Comparison of ENCODE assay signal across 14 cellular contexts in genomic region chr14:86777950-86778602, GRCh38.
A peak's percentile ranks its signal among the peaks of the same experiment; 100 is the strongest.
DNase-seq lines count a peak whose midpoint lies in the region; ATAC-seq, FAIRE-seq and TF ChIP-seq lines count a peak whose summit lies in the region.
"Had no signal": no experiment of that assay in that cellular context is flagged by ENCODE, and none has a peak within 500 bp of the region (broad histone marks: within the 10 kb centered on the region; RNA-seq: fewer than 3 reads in every experiment).

No MANE protein-coding gene starts in this region.

- H3K9me3 ChIP-seq in breast epithelium (no peaks in the 10 kb centered on the region), astrocyte (ENCODE audit: insufficient read depth, low read depth, low read length) (no peaks in the 10 kb centered on the region), hepatocyte (ENCODE audit: low read depth) (no peaks in the 10 kb centered on the region)
- H3K9me3 ChIP-seq: HAP-1, tibial nerve had no signal

- POLR2A ChIA-PET in MCF 10A (lab: Yijun Ruan, JAX) = interaction anchor here (0.7 to 1.0 kb wide), 2 partner anchors 9 to 160 kb away, joined by 3 to 5 read pairs; no protein-coding TSS in a partner anchor

- H3K4me1 Mint-ChIP-seq in MCF 10A (ENCODE audit: insufficient read depth, unreplicated experiment) (peaks cover 30% of the 10 kb centered on the region), astrocyte (ENCODE audit: low read depth, unreplicated experiment) (peaks cover 9% of the 10 kb centered on the region)
- H3K4me1 Mint-ChIP-seq: memory B cell had no signal

- H3K79me2 ChIP-seq in astrocyte (ENCODE audit: insufficient read depth, low read length) (no peaks in the 10 kb centered on the region), hepatocyte (no peaks in the 10 kb centered on the region)

- ATAC-seq in HG03520 (IDR thresholded peaks at IDR 0.05; ENCODE audit: unreplicated experiment) = no peak

- H3K36me3 Mint-ChIP-seq in MCF 10A (ENCODE audit: insufficient read depth, unreplicated experiment) (no peaks in the 10 kb centered on the region), astrocyte (ENCODE audit: low read depth, unreplicated experiment) (no peaks in the 10 kb centered on the region)
- H3K36me3 Mint-ChIP-seq: memory B cell had no signal

- CTCF ChIA-PET in MCF 10A (lab: Yijun Ruan, JAX) = interaction anchor here (0.6 to 1.6 kb wide), 4 partner anchors 11 to 1168 kb away, joined by 3 to 5 read pairs (median 3); no protein-coding TSS in a partner anchor

- no peaks in the 10 kb centered on the region for H3K9me2 ChIP-seq in hepatocyte (replicated peaks; ENCODE audit: insufficient read depth)

- H3K4me3 ChIP-seq in breast epithelium (no peak overlapping the region), astrocyte (ENCODE audit: insufficient read depth, low read depth, low read length) (no peak overlapping the region), hepatocyte (no peak overlapping the region)
- H3K4me3 ChIP-seq: HAP-1, tibial nerve had no signal

- no TSS peak for BruUV-seq in MCF 10A (replicated peaks; lab: Mats Ljungman, UMichigan)

- no peaks in the 10 kb centered on the region for H3K4me1 ChIP-seq in breast epithelium
- peaks cover 4% of the 10 kb centered on the region for H3K4me1 ChIP-seq in astrocyte (ENCODE audit: insufficient read depth, low read length)
- peaks cover 9% of the 10 kb centered on the region for H3K4me1 ChIP-seq in hepatocyte (ENCODE audit: insufficient read depth)
- H3K4me1 ChIP-seq: HAP-1 had no signal

- H3K27ac ChIP-seq in breast epithelium (no peak overlapping the region), astrocyte (ENCODE audit: low read depth, low read length) (no peak overlapping the region), hepatocyte (peak overlapping the region; percentile 39), caudate nucleus (ENCODE audit: low read depth, low read length) (no peak overlapping the region)
- H3K27ac ChIP-seq: tibial nerve had no signal

- H3K4me2 ChIP-seq in astrocyte (ENCODE audit: low read length) = peak overlapping the region; percentile 53
- no peak overlapping the region for H3K4me2 ChIP-seq in hepatocyte

- H3K36me3 ChIP-seq in breast epithelium (no peaks in the 10 kb centered on the region), astrocyte (ENCODE audit: insufficient read depth, low read length) (no peaks in the 10 kb centered on the region), hepatocyte (replicated peaks; ENCODE audit: insufficient read depth, low read depth) (no peaks in the 10 kb centered on the region)
- H3K36me3 ChIP-seq: HAP-1, tibial nerve had no signal

- no peak overlapping the region for H3K9ac ChIP-seq in astrocyte (ENCODE audit: low read length)

- intact Hi-C loops in MCF 10A (cut with micrococcal nuclease) (no loop called here), breast epithelium (cut with DNase I; ENCODE audit: low total_unique reads) (no loop called here)

- H3K27me3 Mint-ChIP-seq in MCF 10A (ENCODE audit: insufficient read depth, unreplicated experiment) (no peaks in the 10 kb centered on the region), astrocyte (ENCODE audit: low read depth, unreplicated experiment) (no peaks in the 10 kb centered on the region)
- H3K27me3 Mint-ChIP-seq: memory B cell had no signal

- no peaks in the 10 kb centered on the region for H3K9me3 Mint-ChIP-seq in MCF 10A (ENCODE audit: unreplicated experiment)
- H3K9me3 Mint-ChIP-seq in astrocyte (ENCODE audit: unreplicated experiment) = peaks cover 5% of the 10 kb centered on the region

- no peak for FAIRE-seq in astrocyte (lab: Jason Lieb, UNC)

- H3K4me3 Mint-ChIP-seq in MCF 10A (ENCODE audit: unreplicated experiment) (no peak overlapping the region), astrocyte (ENCODE audit: unreplicated experiment) (no peak overlapping the region)
- H3K4me3 Mint-ChIP-seq: memory B cell had no signal

- H3K27ac Mint-ChIP-seq in MCF 10A (ENCODE audit: low read depth, unreplicated experiment) (peak overlapping the region; percentile 25), astrocyte (ENCODE audit: unreplicated experiment) (no peak overlapping the region)
- H3K27ac Mint-ChIP-seq: memory B cell had no signal

- H2AFZ ChIP-seq in astrocyte (ENCODE audit: low read depth, low read length) = no peak overlapping the region
- H2AFZ ChIP-seq in hepatocyte = no peak overlapping the region

- H3K27me3 ChIP-seq in breast epithelium = no peaks in the 10 kb centered on the region
- no peaks in the 10 kb centered on the region for H3K27me3 ChIP-seq in astrocyte (ENCODE audit: insufficient read depth, low read length)
- no peaks in the 10 kb centered on the region for H3K27me3 ChIP-seq in hepatocyte
- H3K27me3 ChIP-seq: tibial nerve had no signal

- TF ChIP-seq CTCF in MCF 10A (IDR thresholded peaks at IDR 0.05; ENCODE audit: unreplicated experiment) (no peak), breast epithelium (IDR thresholded peaks at IDR 0.05) (no peak), astrocyte (IDR thresholded peaks at IDR 0.05; ENCODE audit: insufficient read depth, low read depth, low read length) (no peak), hepatocyte (IDR thresholded peaks at IDR 0.05; ENCODE audit: poor library complexity) (no peak)

- TF ChIP-seq POLR2A in breast epithelium (IDR thresholded peaks at IDR 0.05) = no peak

- no peaks in the 10 kb centered on the region for H4K20me1 ChIP-seq in astrocyte (ENCODE audit: insufficient read depth, low read length)
- H4K20me1 ChIP-seq in hepatocyte (ENCODE audit: insufficient read depth, poor library complexity, severe bottlenecking) = no peaks in the 10 kb centered on the region

- peak; percentile 80 for DNase-seq in MCF 10A (ENCODE audit: unreplicated experiment)
- DNase-seq in breast epithelium (ENCODE audit: low spot score in 2 of 2) = no peak
- DNase-seq in astrocyte (ENCODE audit: low read depth) = peak; percentile 71
- DNase-seq in hepatocyte (ENCODE audit: low spot score) = no peak
- DNase-seq in SK-N-DZ (ENCODE audit: low spot score) = no peak
- DNase-seq in COLO668 (lab: John Stamatoyannopoulos, UW; ENCODE audit: unreplicated experiment) = no peak
- DNase-seq in caudate nucleus (lab: John Stamatoyannopoulos, UW) = no peak
- DNase-seq: aorta, DND-41, hippocampal formation had no signal

- WGBS in hepatocyte (ENCODE audit: low lambda C conversion rate, missing lambda C conversion rate) = 81% methylated on average over 2 of the region's 2 CpGs

Comparison
In these comparisons a context has a peak if more than half of its experiments do, and no peak if none do; other contexts are left out.
1. DNase-seq: peak in MCF 10A (single experiment) and astrocyte (single experiment); none in breast epithelium (0 of 2), hepatocyte (single experiment), SK-N-DZ (single experiment), COLO668 (single experiment) and caudate nucleus (0 of 61).